In the genomic region with DNA sequence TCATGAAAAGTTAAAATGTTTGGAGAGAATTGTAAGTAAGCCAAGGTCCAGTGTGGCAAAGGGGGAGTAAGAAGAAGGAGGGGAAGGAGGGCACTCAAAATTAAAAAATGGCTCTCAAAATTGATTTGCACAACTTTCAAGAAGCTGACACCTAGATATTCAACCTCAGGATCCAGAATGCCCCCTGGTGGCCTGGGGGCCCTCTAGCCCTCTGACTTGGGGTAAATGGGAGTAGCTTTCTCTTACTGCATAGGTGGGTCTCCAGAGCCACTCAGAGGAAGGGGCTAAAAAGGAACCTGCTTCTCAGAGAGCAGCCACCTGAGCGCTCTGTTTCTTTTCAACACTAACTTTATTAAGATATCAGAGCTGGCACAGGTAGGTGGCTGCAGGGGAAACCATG, we compare ENCODE assay signal across 12 cellular contexts.
DNase-seq lines count a peak whose midpoint lies in the region; ATAC-seq, FAIRE-seq and TF ChIP-seq lines count a peak whose summit lies in the region.
"Had no signal": no experiment of that assay in that cellular context is flagged by ENCODE, and none has a peak within 500 bp of the region (broad histone marks: within the 10 kb centered on the region; RNA-seq: fewer than 3 reads in every experiment).

No MANE protein-coding gene starts in this region.

- no peaks in the 10 kb centered on the region for H3K36me3 ChIP-seq in HepG2 (replicated peaks in 1 of 2; ENCODE audit: control insufficient read depth in 1 of 2, insufficient read depth in 2 of 2, low read length in 2 of 2)
- H3K36me3 ChIP-seq in right lobe of liver, result no peaks in the 10 kb centered on the region
- H3K36me3 ChIP-seq in GM12878 (ENCODE audit: control insufficient read depth in 2 of 2, insufficient read depth in 2 of 2, low read length in 1 of 2), result no peaks in the 10 kb centered on the region
- H3K36me3 ChIP-seq in upper lobe of right lung, result no peaks in the 10 kb centered on the region
- H3K36me3 ChIP-seq in ascending aorta, result no peaks in the 10 kb centered on the region

- ATAC-seq in HepG2 (peak; percentile 75), right lobe of liver (no peak), GM12878 (0 out of 3 replicates have a peak, but pooled peaks have one; percentile 39), upper lobe of right lung (no peak), GM21529 (IDR thresholded peaks at IDR 0.05; ENCODE audit: unreplicated experiment) (no peak)

- no peak for TF ChIP-seq RAD21 in HepG2 (CRISPR knock-in tag; IDR thresholded peaks at IDR 0.05)
- TF ChIP-seq RAD21 in GM12878 (IDR thresholded peaks at IDR 0.05; ENCODE audit: insufficient read depth, low read depth, low read length), result peak; percentile 32; the same call in 1 of the 2 replicates

- 63% methylated on average over 1 of the region's 1 CpG for WGBS in HepG2 (ENCODE audit: low lambda C conversion rate)
- 80% methylated on average over 1 of the region's 1 CpG for WGBS in right lobe of liver (ENCODE audit: insufficient coverage, low coverage, low lambda C conversion rate, missing lambda C conversion rate)
- WGBS in GM12878 (ENCODE audit: insufficient coverage, insufficient replicate concordance, low lambda C conversion rate, missing lambda C conversion rate), result 0% methylated on average over 1 of the region's 1 CpG

- SMC1A ChIA-PET in GM12878 (lab: Charles Lee; ENCODE audit: uncharacterized antibody, unreplicated experiment), result no interaction called here

- TF ChIP-seq POLR2A in HepG2 (IDR thresholded peaks at IDR 0.05; ENCODE audit: insufficient read depth in 1 of 2, low read depth in 2 of 2, low read length in 2 of 2) (no peak), right lobe of liver (IDR thresholded peaks at IDR 0.05) (no peak), GM12878 (IDR thresholded peaks at IDR 0.05; ENCODE audit: low read depth, low read length) (no peak)

- H3K27me3 ChIP-seq in HepG2 (ENCODE audit: control insufficient read depth in 1 of 2, insufficient read depth in 2 of 2, low read length in 2 of 2) (no peaks in the 10 kb centered on the region), right lobe of liver (no peaks in the 10 kb centered on the region), GM12878 (replicated peaks in 1 of 2; ENCODE audit: control insufficient read depth in 2 of 2, insufficient read depth in 2 of 2, low read length in 1 of 2) (no peaks in the 10 kb centered on the region), upper lobe of right lung (no peaks in the 10 kb centered on the region), ascending aorta (no peaks in the 10 kb centered on the region)

- peak; percentile 6 for DNase-seq in HepG2 (ENCODE audit: low spot score)
- no peak for DNase-seq in right lobe of liver
- DNase-seq in NCI-H128 (lab: John Stamatoyannopoulos, UW; ENCODE audit: unreplicated experiment), result peak; percentile 9
- DNase-seq in GM12878 (ENCODE audit: low read depth, low spot score), result no peak
- DNase-seq in upper lobe of right lung, result no peak
- DNase-seq in pons (ENCODE audit: low spot score), result no peak
- DNase-seq in ascending aorta (ENCODE audit: low spot score in 2 of 2), result no peak
- DNase-seq: activated gamma-delta T cell treated with Interleukin-2 at 50 U/mL for 16 hours, Right ventricle myocardium superior, substantia nigra had no signal

- H3K9me3 ChIP-seq in HepG2 (ENCODE audit: low read length) (no peaks in the 10 kb centered on the region), right lobe of liver (no peaks in the 10 kb centered on the region), GM12878 (replicated peaks; ENCODE audit: control insufficient read depth, insufficient read depth, low read length) (no peaks in the 10 kb centered on the region), upper lobe of right lung (no peaks in the 10 kb centered on the region), ascending aorta (no peaks in the 10 kb centered on the region)

- H3K4me3 ChIP-seq in HepG2 (replicated peaks in 1 of 3; ENCODE audit: insufficient read depth in 1 of 3, low read depth in 2 of 3, low read length in 3 of 3) (no peak overlapping the region), right lobe of liver (no peak overlapping the region), GM12878 (no peak overlapping the region), upper lobe of right lung (no peak overlapping the region), ascending aorta (no peak overlapping the region)

- no peak for TF ChIP-seq EP300 in HepG2 (IDR thresholded peaks at IDR 0.05; ENCODE audit: low read depth in 2 of 2, low read length in 2 of 2)
- TF ChIP-seq EP300 in HepG2 (CRISPR knock-in tag; IDR thresholded peaks at IDR 0.05; ENCODE audit: borderline replicate concordance), result no peak
- no peak for TF ChIP-seq EP300 in GM12878 (IDR thresholded peaks at IDR 0.05; ENCODE audit: borderline replicate concordance in 1 of 2, control insufficient read depth in 1 of 2, low read depth in 2 of 2, low read length in 2 of 2)

- FAIRE-seq in HepG2 (lab: Jason Lieb, UNC) (no peak), GM12878 (lab: Jason Lieb, UNC) (no peak)
- FAIRE-seq: GM19239 had no signal

- H3K79me2 ChIP-seq in HepG2 (ENCODE audit: insufficient read depth, low read length) (no peaks in the 10 kb centered on the region), GM12878 (ENCODE audit: control insufficient read depth, insufficient read depth, low read length) (no peaks in the 10 kb centered on the region)

- intact Hi-C loops in HepG2 (cut with micrococcal nuclease; ENCODE audit: unreplicated experiment), result loop anchor here (10.0 kb wide), 1 partner anchor 560 kb away; no protein-coding TSS in a partner anchor
- intact Hi-C loops in right lobe of liver (cut with DNase I), result no loop called here
- intact Hi-C loops in GM12878 (cut with micrococcal nuclease; ENCODE audit: unreplicated experiment), result no loop called here
- intact Hi-C loops in upper lobe of right lung (cut with DNase I), result no loop called here
- intact Hi-C loops in ascending aorta (cut with DNase I), result no loop called here

- H2AFZ ChIP-seq in HepG2 (ENCODE audit: low read length) (no peak overlapping the region), GM12878 (ENCODE audit: control insufficient read depth, low read depth, low read length) (no peak overlapping the region)

- H4K20me1 ChIP-seq in HepG2 (ENCODE audit: insufficient read depth, low read length) (no peaks in the 10 kb centered on the region), GM12878 (ENCODE audit: control insufficient read depth, insufficient read depth) (no peaks in the 10 kb centered on the region)

- peak; percentile 36 for TF ChIP-seq CTCF in HepG2 (CRISPR knock-in tag; IDR thresholded peaks at IDR 0.05)
- TF ChIP-seq CTCF in right lobe of liver (IDR thresholded peaks at IDR 0.05), result no peak
- TF ChIP-seq CTCF in GM12878 (IDR thresholded peaks at IDR 0.05 in 2 of 3, conservative IDR thresholded peaks at IDR 0.05 in 1 of 3; ENCODE audit: control insufficient read depth in 2 of 3, extremely low read depth in 1 of 3, insufficient read depth in 1 of 3, low read depth in 3 of 3, low read length in 3 of 3), result peak; percentile 12 to 36 (median 36); a peak in 4 of 6 replicates
- TF ChIP-seq CTCF in upper lobe of right lung (IDR thresholded peaks at IDR 0.05), result peak; percentile 25
- TF ChIP-seq CTCF in ascending aorta (IDR thresholded peaks at IDR 0.05), result no peak

- RAD21 ChIA-PET in GM12878 (lab: Charles Lee; ENCODE audit: unreplicated experiment), result no interaction called here

- no peaks in the 10 kb centered on the region for H3K4me1 ChIP-seq in HepG2 (ENCODE audit: insufficient read depth, low read length)
- H3K4me1 ChIP-seq in right lobe of liver, result no peaks in the 10 kb centered on the region
- H3K4me1 ChIP-seq in GM12878 (ENCODE audit: control insufficient read depth, insufficient read depth, low read length), result no peaks in the 10 kb centered on the region
- H3K4me1 ChIP-seq in upper lobe of right lung, result no peaks in the 10 kb centered on the region
- H3K4me1 ChIP-seq in ascending aorta, result no peaks in the 10 kb centered on the region

- CTCF ChIA-PET in HepG2 (lab: Yijun Ruan, JAX; ENCODE audit: low intra/inter-chr PET ratio, low total read pairs), result no interaction called here
- CTCF ChIA-PET in GM12878 (lab: Yijun Ruan, JAX), result interaction anchor here (0.7 to 1.1 kb wide), 2 partner anchors 292 to 1013 kb away, joined by 3 read pairs; no protein-coding TSS in a partner anchor

- POLR2A ChIA-PET in HepG2 (lab: Yijun Ruan, JAX) (no interaction called here), GM12878 (lab: Charles Lee) (no interaction called here)

- H3K9ac ChIP-seq in HepG2 (ENCODE audit: insufficient read depth, low read depth, low read length), result no peak overlapping the region
- H3K9ac ChIP-seq in GM12878 (ENCODE audit: control insufficient read depth, insufficient read depth, low read length), result no peak overlapping the region

- no peak overlapping the region for H3K4me2 ChIP-seq in HepG2 (ENCODE audit: low read depth, low read length)
- no peak overlapping the region for H3K4me2 ChIP-seq in GM12878 (ENCODE audit: control insufficient read depth, insufficient read depth)

- no peak overlapping the region for H3K27ac ChIP-seq in HepG2 (ENCODE audit: extremely low read length, insufficient read depth, low read length)
- no peak overlapping the region for H3K27ac ChIP-seq in right lobe of liver
- H3K27ac ChIP-seq in GM12878 (ENCODE audit: control insufficient read depth, insufficient read depth), result no peak overlapping the region
- no peak overlapping the region for H3K27ac ChIP-seq in upper lobe of right lung
- H3K27ac ChIP-seq in ascending aorta, result no peak overlapping the region

- in situ Hi-C loops in HepG2 (cut with HindIII; ENCODE audit: extremely low pct_ligation_motif_present, low pct_unique_long_range_greater_than_20kb) (no loop called here), GM12878 (cut with MboI) (no loop called here)

- no TSS peak for BruUV-seq in HepG2 (replicated peaks; lab: Mats Ljungman, UMichigan)
- BruUV-seq in GM12878 (replicated peaks; lab: Mats Ljungman, UMichigan), result no TSS peak

TF ChIP-seq in HepG2, 621 proteins besides CTCF, POLR2A, EP300 and RAD21 (continues in another document):
- no peak for TF ChIP-seq CCAR2 (optimal IDR thresholded peaks at IDR 0.05; ENCODE audit: low read depth, low read length)
- TF ChIP-seq STAG1 (CRISPR knock-in tag; IDR thresholded peaks at IDR 0.05), result peak; percentile 33; the same call in 1 of the 2 replicates
- no peak for TF ChIP-seq SNAPC2 (CRISPR knock-in tag; IDR thresholded peaks at IDR 0.05)
- peak; percentile 38; the same call in 1 of the 2 replicates for TF ChIP-seq SMC3 (IDR thresholded peaks at IDR 0.05; ENCODE audit: low read length)
- TF ChIP-seq ZSCAN29 (CRISPR knock-in tag; conservative IDR thresholded peaks at IDR 0.05), result no peak

TF ChIP-seq in GM12878, 131 proteins besides CTCF, POLR2A, EP300 and RAD21 (continues in another document):
- TF ChIP-seq CHD2 (IDR thresholded peaks at IDR 0.05; ENCODE audit: borderline replicate concordance, low read depth, low read length) (no peak), TCF12 (IDR thresholded peaks at IDR 0.05; ENCODE audit: low read depth, low read length) (no peak)

Comparison
In these comparisons a context has a peak if more than half of its experiments do, and no peak if none do; other contexts are left out.
1. ATAC-seq: peak in HepG2 (single experiment) and GM12878 (single experiment); none in right lobe of liver (0 of 4), upper lobe of right lung (single experiment) and GM21529 (single experiment).
2. DNase-seq: peak in HepG2 (single experiment) and NCI-H128 (single experiment); none in right lobe of liver (0 of 3), GM12878 (single experiment), upper lobe of right lung (single experiment), pons (single experiment) and ascending aorta (0 of 2).
3. CTCF ChIP-seq: peak in HepG2 (single experiment), GM12878 (3 of 3) and upper lobe of right lung (single experiment); none in right lobe of liver (0 of 4) and ascending aorta (0 of 3).
4. Of the 75 proteins assayed by ChIP-seq in both HepG2 and GM12878: peak only in HepG2: SMC3; only in GM12878: RAD21; in both: CTCF; in neither: 72.